Comparison of ENCODE assay signal across 17 cellular contexts in the genomic region with DNA sequence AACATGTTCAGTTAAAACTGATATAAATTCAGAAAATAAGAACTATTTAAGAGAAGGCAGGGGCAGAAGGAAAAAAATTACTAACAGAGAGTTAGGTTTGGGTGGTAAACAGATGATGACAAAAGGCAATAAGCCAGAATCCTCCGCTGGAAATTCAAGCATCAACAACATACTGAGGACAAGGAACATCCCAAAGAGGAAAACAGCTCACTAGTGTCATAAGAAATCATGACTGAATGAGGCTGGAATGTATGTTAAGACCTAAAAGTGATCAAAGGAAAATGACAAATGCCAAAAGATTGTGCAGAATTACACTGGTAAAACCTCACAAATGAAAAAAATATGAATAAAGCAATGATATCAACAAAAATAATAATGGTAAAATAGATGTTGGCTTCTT.
DNase-seq lines count a peak whose midpoint lies in the region; ATAC-seq and TF ChIP-seq lines count a peak whose summit lies in the region.
"Had no signal": no experiment of that assay in that cellular context is flagged by ENCODE, and none has a peak within 500 bp of the region (broad histone marks: within the 10 kb centered on the region; RNA-seq: fewer than 3 reads in every experiment).

No MANE protein-coding gene starts in this region.

- intact Hi-C loops in heart right ventricle (cut with DNase I), result no loop called here

- CTCF ChIA-PET in AG04449 (lab: Yijun Ruan, JAX), result interaction anchor here (1.0 to 1.6 kb wide), 3 partner anchors 11 to 18 kb away, joined by 3 read pairs; no protein-coding TSS in a partner anchor

- no peaks in the 10 kb centered on the region for H3K36me3 ChIP-seq in kidney epithelial cell (ENCODE audit: control insufficient read depth, insufficient read depth, low read length)
- peaks cover 0 to 19% (median 0%) of the 10 kb centered on the region in 9 donors for H3K36me3 ChIP-seq in heart right ventricle

- no peak overlapping the region for H3K4me3 ChIP-seq in AG04449 (ENCODE audit: low read depth, low read length)
- no peak overlapping the region for H3K4me3 ChIP-seq in cardiac fibroblast (replicated peaks in 1 of 2; ENCODE audit: low read depth in 2 of 2, low read length in 2 of 2)
- H3K4me3 ChIP-seq in kidney epithelial cell (ENCODE audit: low read depth, low read length), result no peak overlapping the region
- no peak overlapping the region for H3K4me3 ChIP-seq in heart right ventricle
- H3K4me3 ChIP-seq: PC-9, skin epidermis, tibial nerve had no signal

- 79 to 82% methylated on average over 1 of the region's 1 CpG for WGBS in heart right ventricle, 2 donors

- H3K27me3 ChIP-seq in kidney epithelial cell (ENCODE audit: control insufficient read depth, insufficient read depth, low read length) (no peaks in the 10 kb centered on the region), heart right ventricle (no peaks in the 10 kb centered on the region)
- H3K27me3 ChIP-seq: tibial nerve had no signal

- peaks cover 0 to 16% (median 0%) of the 10 kb centered on the region in 9 donors for H3K4me1 ChIP-seq in heart right ventricle

- TF ChIP-seq CTCF in AG04449 (IDR thresholded peaks at IDR 0.05; ENCODE audit: insufficient read depth, low read length, missing control alignments) (no peak), cardiac fibroblast (IDR thresholded peaks at IDR 0.05; ENCODE audit: low read depth, low read length) (no peak), kidney epithelial cell (IDR thresholded peaks at IDR 0.05; ENCODE audit: insufficient read depth, low read length, poor library complexity, severe bottlenecking) (no peak), heart right ventricle (IDR thresholded peaks at IDR 0.05) (no peak)

- peak overlapping the region in 1 of 10 donors; percentile 4 for H3K27ac ChIP-seq in heart right ventricle
- H3K27ac ChIP-seq: PC-9, tibial nerve had no signal

- ATAC-seq in GM19463 (IDR thresholded peaks at IDR 0.05; ENCODE audit: unreplicated experiment), result no peak
- no peak for ATAC-seq in heart right ventricle
- ATAC-seq: activated naive CD4-positive, alpha-beta T cell treated with anti-CD3 and anti-CD28 coated beads, Interleukin-2, amount 50 U/mL, for 72 hours had no signal

- DNase-seq in AG04449 (ENCODE audit: low read depth, low spot score), result peak; percentile 50
- peak; percentile 82 for DNase-seq in HT1080 (ENCODE audit: low read depth)
- peak; percentile 68 to 96 for DNase-seq in cardiac fibroblast (ENCODE audit: low read depth in 2 of 2)
- DNase-seq in kidney epithelial cell (ENCODE audit: low read depth), result peak; percentile 60
- no peak for DNase-seq in effector CD4-positive, alpha-beta T cell
- no peak for DNase-seq in heart right ventricle
- no peak for DNase-seq in NCI-H2196 treated with DMSO at 0.1 percent for 48 hours (lab: John Stamatoyannopoulos, UW; ENCODE audit: unreplicated experiment)
- DNase-seq: activated CD8-positive, alpha-beta memory T cell treated with anti-CD3 and anti-CD28 coated beads for 24 hours; AML-193; effector memory CD4-positive, alpha-beta T cell; naive thymus-derived CD4-positive, alpha-beta T cell; PC-9; T-helper 9 cell had no signal

- POLR2A ChIA-PET in AG04449 (lab: Yijun Ruan, JAX), result no interaction called here

- H3K9me3 ChIP-seq in heart right ventricle, result peaks cover 0 to 2% (median 0%) of the 10 kb centered on the region in 11 donors
- H3K9me3 ChIP-seq: tibial nerve had no signal

Comparison
In these comparisons a context has a peak if more than half of its experiments do, and no peak if none do; other contexts are left out.
1. DNase-seq: peak in AG04449 (single experiment), HT1080 (single experiment), cardiac fibroblast (2 of 2) and kidney epithelial cell (single experiment); none in effector CD4-positive, alpha-beta T cell (single experiment), heart right ventricle (0 of 2) and NCI-H2196 treated with DMSO at 0.1 percent for 48 hours (single experiment).